In genomic region chr9:96423322-96423984, GRCh38 we compare ENCODE assay signal across 27 cellular contexts. TPM values are rescaled to one million over a fixed set of nuclear protein-coding genes. Genes with fewer than 3 reads are reported as not detected.
DNase-seq lines count a peak whose midpoint lies in the region; ATAC-seq, FAIRE-seq and TF ChIP-seq lines count a peak whose summit lies in the region.
"Had no signal": no experiment of that assay in that cellular context is flagged by ENCODE, and none has a peak within 500 bp of the region (broad histone marks: within the 10 kb centered on the region; RNA-seq: fewer than 3 reads in every experiment).

No MANE protein-coding gene starts in this region.

- H3K4me1 Mint-ChIP-seq in nephron progenitor cell (peaks cover 29% of the 10 kb centered on the region), T-cell (peaks cover 9 to 29% (median 26%) of the 10 kb centered on the region in 3 donors)

- no peak overlapping the region for H2AK5ac ChIP-seq in H1 (ENCODE audit: low read depth, low read length)

- peak overlapping the region; percentile 70 for H4K91ac ChIP-seq in H1 (replicated peaks; ENCODE audit: insufficient read length, low read length)

- no peak overlapping the region for H2BK20ac ChIP-seq in H1 (ENCODE audit: low read length)

- DNase-seq in G401 (ENCODE audit: low spot score) (peak; percentile 27), H1 (ENCODE audit: low read depth in 1 of 2, low spot score in 2 of 2) (peak in 1 of 2 experiments; percentile 48), nephron progenitor cell (no peak), T-cell (no peak), NCI-H2081 (lab: John Stamatoyannopoulos, UW) (no peak), activated gamma-delta T cell treated with Interleukin-2 at 50 U/mL for 16 hours (no peak), NCI-H1694 (lab: John Stamatoyannopoulos, UW) (no peak)
- DNase-seq: activated CD4-positive, alpha-beta T cell treated with anti-CD3 and anti-CD28 coated beads, Interleukin-2, amount 10 ng/mL, durations not matched to agents 24 days and 14 days; activated naive CD4-positive, alpha-beta T cell treated with anti-CD3 and anti-CD28 coated beads, Interleukin-2, amount 10 ng/mL, durations not matched to agents 7 days and 5 days; activated T-cell treated with anti-CD3 and anti-CD28 coated beads, Interleukin-2, amount 50 U/mL, for 48 hours; amygdala; mesenchymal stem cell; naive thymus-derived CD4-positive, alpha-beta T cell; NCI-H2227 treated with DMSO at 0.1 percent for 48 hours; NCI-H748 treated with DMSO at 0.1 percent for 48 hours; pancreas; RPMI8226; stimulated activated CD4-positive, alpha-beta T cell treated with anti-CD3 and anti-CD28 coated beads, Interleukin-4, amount 100 ng/mL, for 1 hour; T-helper 2 cell had no signal

- H3K9me3 Mint-ChIP-seq in nephron progenitor cell: no peaks in the 10 kb centered on the region
- H3K9me3 Mint-ChIP-seq in T-cell: no peaks in the 10 kb centered on the region
- H3K9me3 Mint-ChIP-seq: activated CD4-positive, alpha-beta T cell treated with anti-CD3 and anti-CD28 coated beads, Interleukin-2, amount 10 ng/mL, durations not matched to agents 24 days and 14 days; activated naive CD4-positive, alpha-beta T cell treated with anti-CD3 and anti-CD28 coated beads, Interleukin-2, amount 10 ng/mL, durations not matched to agents 7 days and 5 days; stimulated activated memory B cell treated with anti-CD40 and anti-IgM and Interleukin-4, amounts not matched to agents 10 μg/mL and 1 μg/mL and 100 μg/mL, for 72 hours had no signal

- H3K36me3 Mint-ChIP-seq in nephron progenitor cell (ENCODE audit: low read depth): no peaks in the 10 kb centered on the region
- H3K36me3 Mint-ChIP-seq in T-cell: no peaks in the 10 kb centered on the region
- H3K36me3 Mint-ChIP-seq: activated naive CD4-positive, alpha-beta T cell treated with anti-CD3 and anti-CD28 coated beads, Interleukin-2, amount 10 ng/mL, durations not matched to agents 7 days and 5 days; naive thymus-derived CD4-positive, alpha-beta T cell; stimulated activated memory B cell treated with anti-CD40 and anti-IgM and Interleukin-4, amounts not matched to agents 10 μg/mL and 1 μg/mL and 100 μg/mL, for 72 hours had no signal

- H3K23ac ChIP-seq in H1 (ENCODE audit: insufficient read length): no peak overlapping the region

- H3K36me3 ChIP-seq in Loucy (ENCODE audit: insufficient read depth, low read length) (no peaks in the 10 kb centered on the region), H1 (ENCODE audit: control insufficient read depth in 2 of 4, insufficient read depth in 4 of 4, low read length in 3 of 4) (no peaks in the 10 kb centered on the region)
- H3K36me3 ChIP-seq: BLaER1, pancreas, vagina had no signal

- no peak for TF ChIP-seq EP300 in H1 (IDR thresholded peaks at IDR 0.05; ENCODE audit: borderline replicate concordance in 1 of 2, low read depth in 2 of 2, low read length in 2 of 2)

- H2BK120ac ChIP-seq in H1 (replicated peaks; ENCODE audit: low read depth, low read length): no peak overlapping the region

- CTCF ChIA-PET in H1 (lab: Charles Lee; ENCODE audit: partially characterized antibody) (interaction anchor here (0.7 to 1.7 kb wide), 5 partner anchors 18 to 1039 kb away, joined by 3 to 6 read pairs (median 3); no protein-coding TSS in a partner anchor), T-cell (lab: Charles Lee) (no interaction called here)

- H3K27ac Mint-ChIP-seq in nephron progenitor cell (peak overlapping the region; percentile 23), T-cell (no peak overlapping the region)
- H3K27ac Mint-ChIP-seq: activated CD4-positive, alpha-beta T cell treated with anti-CD3 and anti-CD28 coated beads, Interleukin-2, amount 10 ng/mL, durations not matched to agents 24 days and 14 days; activated naive CD4-positive, alpha-beta T cell treated with anti-CD3 and anti-CD28 coated beads, Interleukin-2, amount 10 ng/mL, durations not matched to agents 7 days and 5 days; stimulated activated memory B cell treated with anti-CD40 and anti-IgM and Interleukin-4, amounts not matched to agents 10 μg/mL and 1 μg/mL and 100 μg/mL, for 72 hours had no signal

- H3K27ac ChIP-seq in H1 (ENCODE audit: low read depth, low read length): no peak overlapping the region
- H3K27ac ChIP-seq: BLaER1, KMS-11, pancreas, vagina, VCaP had no signal

- peaks cover 5% of the 10 kb centered on the region for H3K27me3 Mint-ChIP-seq in nephron progenitor cell (ENCODE audit: low read depth, poor library complexity)
- H3K27me3 Mint-ChIP-seq in T-cell: no peaks in the 10 kb centered on the region
- H3K27me3 Mint-ChIP-seq: stimulated activated memory B cell treated with anti-CD40 and anti-IgM and Interleukin-4, amounts not matched to agents 10 μg/mL and 1 μg/mL and 100 μg/mL, for 72 hours had no signal

- H3K79me2 ChIP-seq in Loucy (ENCODE audit: insufficient read depth, low read length) (no peaks in the 10 kb centered on the region), H1 (ENCODE audit: control insufficient read depth in 1 of 2, insufficient read depth in 2 of 2, low read length in 2 of 2) (no peaks in the 10 kb centered on the region)

- no peak for TF ChIP-seq POLR2A in H1 (IDR thresholded peaks at IDR 0.05; ENCODE audit: control extremely low read depth in 1 of 2, low read depth in 2 of 2, low read length in 2 of 2)

- H2BK12ac ChIP-seq in H1 (ENCODE audit: low read depth, low read length): no peak overlapping the region

- no peaks in the 10 kb centered on the region for H3K9me3 ChIP-seq in Loucy (ENCODE audit: insufficient read depth, low read depth, low read length)
- H3K9me3 ChIP-seq in H1 (ENCODE audit: insufficient read depth in 2 of 2, low read depth in 1 of 2, low read length in 1 of 2): no peaks in the 10 kb centered on the region
- H3K9me3 ChIP-seq: BLaER1, pancreas, vagina had no signal

- H4K20me1 ChIP-seq in Loucy (ENCODE audit: insufficient read depth, low read length, poor library complexity, severe bottlenecking) (no peaks in the 10 kb centered on the region), H1 (replicated peaks in 1 of 2; ENCODE audit: control insufficient read depth in 1 of 2, insufficient read depth in 2 of 2, low read length in 2 of 2) (no peaks in the 10 kb centered on the region)
- H4K20me1 ChIP-seq: BLaER1 had no signal

- no peak overlapping the region for H3K56ac ChIP-seq in H1 (replicated peaks; ENCODE audit: insufficient read length, low read depth, low read length)

- H3K14ac ChIP-seq in H1 (ENCODE audit: insufficient read length): no peak overlapping the region

- peaks cover 23% of the 10 kb centered on the region for H3K4me1 ChIP-seq in Loucy (ENCODE audit: insufficient read depth, low read length, poor library complexity, severe bottlenecking)
- peaks cover 3 to 11% (median 7%) of the 10 kb centered on the region in 4 experiments for H3K4me1 ChIP-seq in H1 (replicated peaks in 1 of 4; ENCODE audit: control insufficient read depth in 3 of 4, insufficient read depth in 4 of 4, low read length in 3 of 4)

- peaks cover 3% of the 10 kb centered on the region; the same call in 1 of the 2 replicates for H3K23me2 ChIP-seq in H1 (ENCODE audit: low read depth, low read length)

- H3K9ac ChIP-seq in Loucy (ENCODE audit: low read depth, low read length, poor library complexity, severe bottlenecking) (no peak overlapping the region), H1 (replicated peaks in 1 of 4; ENCODE audit: extremely low read depth in 1 of 4, low read depth in 3 of 4, low read length in 3 of 4) (no peak overlapping the region)
- H3K9ac ChIP-seq: BLaER1, KMS-11 had no signal

- no peak overlapping the region; the same call in 1 of the 2 replicates for H2BK5ac ChIP-seq in H1 (ENCODE audit: low read depth, low read length)

- H3K9me2 ChIP-seq in Loucy (replicated peaks; ENCODE audit: low read depth, low read length): no peaks in the 10 kb centered on the region

- H3K4ac ChIP-seq in H1 (replicated peaks; ENCODE audit: insufficient read length, low read depth, low read length): peak overlapping the region; percentile 27

- H2AFZ ChIP-seq in Loucy (ENCODE audit: low read length) (peak overlapping the region; percentile 18; the same call in 1 of the 2 replicates), H1 (ENCODE audit: low read length) (peak overlapping the region; percentile 55)

- TF ChIP-seq RAD21 in H1 (IDR thresholded peaks at IDR 0.05 in 1 of 2, conservative IDR thresholded peaks at IDR 0.05 in 1 of 2; ENCODE audit: low read depth in 2 of 2, low read length in 2 of 2): no peak

- TF ChIP-seq CTCF in Loucy (conservative IDR thresholded peaks at IDR 0.05; ENCODE audit: low read length) (no peak), H1 (IDR thresholded peaks at IDR 0.05; ENCODE audit: control extremely low read depth in 1 of 3, insufficient read depth in 1 of 3, low read depth in 1 of 3, low read length in 3 of 3) (no peak), nephron progenitor cell (IDR thresholded peaks at IDR 0.05) (no peak)

- no peak overlapping the region for H3K4me3 Mint-ChIP-seq in nephron progenitor cell
- no peak overlapping the region for H3K4me3 Mint-ChIP-seq in T-cell
- H3K4me3 Mint-ChIP-seq: activated CD4-positive, alpha-beta T cell treated with anti-CD3 and anti-CD28 coated beads, Interleukin-2, amount 10 ng/mL, durations not matched to agents 24 days and 14 days; activated naive CD4-positive, alpha-beta T cell treated with anti-CD3 and anti-CD28 coated beads, Interleukin-2, amount 10 ng/mL, durations not matched to agents 7 days and 5 days; naive thymus-derived CD4-positive, alpha-beta T cell; stimulated activated memory B cell treated with anti-CD40 and anti-IgM and Interleukin-4, amounts not matched to agents 10 μg/mL and 1 μg/mL and 100 μg/mL, for 72 hours had no signal

- ATAC-seq in T-cell (replicated peaks in 1 of 4): no peak
- ATAC-seq: naive thymus-derived CD4-positive, alpha-beta T cell; pancreas; stimulated activated memory B cell treated with anti-CD40 and anti-IgM and Interleukin-4, amounts not matched to agents 10 μg/mL and 1 μg/mL and 100 μg/mL, for 72 hours had no signal

- in situ Hi-C loops in G401 (cut with HindIII; ENCODE audit: low sequenced_read_pairs): no loop called here

- peaks cover 13% of the 10 kb centered on the region for H3F3A ChIP-seq in Loucy (ENCODE audit: low read depth)

- H3K4me2 ChIP-seq in Loucy (ENCODE audit: low read depth, low read length, poor library complexity, severe bottlenecking): no peak overlapping the region
- H3K4me2 ChIP-seq in H1 (ENCODE audit: insufficient read depth in 1 of 2, low read depth in 2 of 2, low read length in 2 of 2): no peak overlapping the region
- H3K4me2 ChIP-seq: BLaER1, KMS-11 had no signal

- H3K4me3 ChIP-seq in Loucy (ENCODE audit: low read length, poor library complexity, severe bottlenecking) (no peak overlapping the region), H1 (ENCODE audit: extremely low read depth in 1 of 4, insufficient read depth in 2 of 4, low read depth in 3 of 4, low read length in 4 of 4) (no peak overlapping the region)
- H3K4me3 ChIP-seq: BLaER1, pancreas, SK-N-MC, vagina had no signal

- peak overlapping the region; percentile 74 for H2BK15ac ChIP-seq in H1 (ENCODE audit: low read length)

- H3K18ac ChIP-seq in H1 (ENCODE audit: extremely low read depth, low read length): no peak overlapping the region

- WGBS in H1 (ENCODE audit: extremely low coverage in 1 of 2, insufficient coverage in 1 of 2, insufficient read length in 1 of 2, insufficient replicate concordance in 2 of 2, low coverage in 1 of 2, low lambda C conversion rate in 2 of 2, missing lambda C conversion rate in 1 of 2), 2 experiments: 88% methylated on average over 8 of the region's 8 CpGs; no CpG with 5 or more reads in 1 of the 2 experiments

- POLR2A ChIA-PET in H1 (lab: Charles Lee; ENCODE audit: partially characterized antibody) (no interaction called here), T-cell (lab: Charles Lee) (no interaction called here)

- no peak for FAIRE-seq in H1 (lab: Jason Lieb, UNC)
- FAIRE-seq: endometrium, pancreas had no signal

- H3K27me3 ChIP-seq in Loucy (ENCODE audit: insufficient read depth, low read length, poor library complexity, severe bottlenecking) (no peaks in the 10 kb centered on the region), H1 (replicated peaks in 1 of 4; ENCODE audit: control insufficient read depth in 3 of 4, extremely low read depth in 1 of 4, insufficient read depth in 3 of 4, low read length in 3 of 4) (no peaks in the 10 kb centered on the region)
- H3K27me3 ChIP-seq: BLaER1, pancreas, vagina had no signal

- no peaks in the 10 kb centered on the region for H3K79me1 ChIP-seq in H1 (ENCODE audit: low read depth, low read length)

- no peak overlapping the region for H4K5ac ChIP-seq in H1 (ENCODE audit: insufficient read length, low read depth, low read length)

- no peak overlapping the region for H4K8ac ChIP-seq in H1 (ENCODE audit: extremely low read depth, insufficient read depth, low read length)

RNA-seq across cellular contexts. Expression of gene ZNF367, which starts 5.3 kb away (rescaled TPM):
- 8.6 and 10.7 TPM in 2 replicates for total RNA-seq in G401 (2014; rRNA removed; shearing (Covaris generic))
- 6.7 and 8.2 TPM in 2 replicates for total RNA-seq in H1 (2021; fragmentation: NEBNext Ultra II Directional; extraction: Animal tissue kit (Norgen Biotek cat#: 25700))
- polyA plus RNA-seq in H1 (2011; rRNA removed): 2.0 and 2.2 TPM in 2 replicates
- polyA plus RNA-seq in H1 (2011; cell fraction: cytosol; rRNA removed): 3.9 TPM
- polyA plus RNA-seq in H1 (2011; cell fraction: nucleus; rRNA removed): 3.5 TPM
- polyA plus RNA-seq in H1 (2012, experiment 1 of 2): 2.6 to 5.1 TPM (median 3.0 TPM) in 4 replicates
- 0.59 TPM for polyA plus RNA-seq in H1 (2012, experiment 2 of 2)
- 4.4 TPM for polyA plus RNA-seq in H1 (2013, experiment 1 of 2)
- 3.9 TPM for polyA plus RNA-seq in H1 (2013, experiment 2 of 2)
- 3.1 and 3.4 TPM in 2 replicates for polyA minus RNA-seq in H1 (2011; rRNA and poly(A)+ RNA removed)
- polyA minus RNA-seq in H1 (2011; cell fraction: cytosol; rRNA and poly(A)+ RNA removed): 5.0 TPM
- polyA minus RNA-seq in H1 (2011; cell fraction: nucleus; rRNA and poly(A)+ RNA removed): 5.7 TPM
- 1 to 10 TPM; 3.7 to 6.2 (median 5.8) TPM for total RNA-seq in T-cell

RNA-seq across cellular contexts. Expression of gene HABP4, which starts 26.5 kb away (rescaled TPM):
- 66.0 and 78.9 TPM in 2 replicates for total RNA-seq in G401 (2014; rRNA removed; shearing (Covaris generic))
- total RNA-seq in H1 (2021; fragmentation: NEBNext Ultra II Directional; extraction: Animal tissue kit (Norgen Biotek cat#: 25700)): 10.5 and 11.2 TPM in 2 replicates
- 3.3 and 3.8 TPM in 2 replicates for polyA plus RNA-seq in H1 (2011; rRNA removed)
- 7.9 TPM for polyA plus RNA-seq in H1 (2011; cell fraction: cytosol; rRNA removed)
- 3.3 TPM for polyA plus RNA-seq in H1 (2011; cell fraction: nucleus; rRNA removed)
- 9.9 to 11.6 TPM (median 10.5 TPM) in 4 replicates for polyA plus RNA-seq in H1 (2012, experiment 1 of 2)
- 3.3 TPM for polyA plus RNA-seq in H1 (2012, experiment 2 of 2)
- 7.0 TPM for polyA plus RNA-seq in H1 (2013, experiment 1 of 2)
- polyA plus RNA-seq in H1 (2013, experiment 2 of 2): 7.1 TPM
- polyA minus RNA-seq in H1 (2011; rRNA and poly(A)+ RNA removed): 1.5 and 2.0 TPM in 2 replicates
- 3.2 TPM for polyA minus RNA-seq in H1 (2011; cell fraction: cytosol; rRNA and poly(A)+ RNA removed)
- polyA minus RNA-seq in H1 (2011; cell fraction: nucleus; rRNA and poly(A)+ RNA removed): 2.5 TPM
- 10 to 100 TPM; 18.2 to 30.8 (median 25.3) TPM for total RNA-seq in T-cell

RNA-seq across cellular contexts. Expression of gene SLC35D2, which starts 39.9 kb away (rescaled TPM):
- 23.3 and 25.7 TPM in 2 replicates for total RNA-seq in G401 (2014; rRNA removed; shearing (Covaris generic))
- 11.5 and 13.7 TPM in 2 replicates for total RNA-seq in H1 (2021; fragmentation: NEBNext Ultra II Directional; extraction: Animal tissue kit (Norgen Biotek cat#: 25700))
- 7.0 and 9.6 TPM in 2 replicates for polyA plus RNA-seq in H1 (2011; rRNA removed)
- 10.8 TPM for polyA plus RNA-seq in H1 (2011; cell fraction: cytosol; rRNA removed)
- 5.7 TPM for polyA plus RNA-seq in H1 (2011; cell fraction: nucleus; rRNA removed)
- polyA plus RNA-seq in H1 (2012, experiment 1 of 2): 13.5 to 19.7 TPM (median 15.7 TPM) in 4 replicates
- polyA plus RNA-seq in H1 (2012, experiment 2 of 2): 7.9 TPM
- 13.4 TPM for polyA plus RNA-seq in H1 (2013, experiment 1 of 2)
- 16.3 TPM for polyA plus RNA-seq in H1 (2013, experiment 2 of 2)
- 4.1 and 4.9 TPM in 2 replicates for polyA minus RNA-seq in H1 (2011; rRNA and poly(A)+ RNA removed)
- 4.0 TPM for polyA minus RNA-seq in H1 (2011; cell fraction: cytosol; rRNA and poly(A)+ RNA removed)
- polyA minus RNA-seq in H1 (2011; cell fraction: nucleus; rRNA and poly(A)+ RNA removed): 7.2 TPM
- 10 to 100 TPM; 16.2 to 31.4 (median 21.8) TPM for total RNA-seq in T-cell
